Comparison of ENCODE assay signal across 7 cellular contexts in genomic region chr13:92514420-92515125, GRCh38.
"Had no signal": no experiment of that assay in that cellular context is flagged by ENCODE, and none has a peak within 500 bp of the region (broad histone marks: within the 10 kb centered on the region; RNA-seq: fewer than 3 reads in every experiment).

No MANE protein-coding gene starts in this region.

- H3K27ac ChIP-seq: GM23248 had no signal

- H3K36me3 ChIP-seq: HAP-1 had no signal

- H2AFZ ChIP-seq: GM23248 had no signal

- FAIRE-seq: HTR-8/SVneo had no signal

- ATAC-seq: HCT116 had no signal

- H3K9ac ChIP-seq: GM23248 had no signal

- H3K27ac Mint-ChIP-seq: HFFc6 had no signal

- H3K4me3 ChIP-seq: GM23248, HAP-1 had no signal

- H3K4me1 ChIP-seq: HAP-1 had no signal

- H3K9me3 ChIP-seq: HAP-1 had no signal

- DNase-seq: GM23248, GOT3, H7, HFFc6 had no signal

- H3K4me3 Mint-ChIP-seq: HFFc6 had no signal
